In genomic region chr16:83899272-83899897, GRCh38 we compare ENCODE assay signal across 8 cellular contexts. TPM values are rescaled to one million over a fixed set of nuclear protein-coding genes. Genes with fewer than 3 reads are reported as not detected.
DNase-seq lines count a peak whose midpoint lies in the region; ATAC-seq, FAIRE-seq and TF ChIP-seq lines count a peak whose summit lies in the region.

No MANE protein-coding gene starts in this region.

- WGBS in GM12878 (ENCODE audit: insufficient coverage, insufficient replicate concordance, low lambda C conversion rate, missing lambda C conversion rate), result under 1% methylated on average over 73 of the region's 73 CpGs
- 0 to 1% (median 0%) methylated on average over 44 to 73 of the region's 73 CpGs for WGBS in small intestine, 3 donors

- H3K4me1 Mint-ChIP-seq in T-cell, result peaks cover 43 to 53% (median 46%) of the 10 kb centered on the region in 3 donors

- no TSS peak for BruUV-seq in GM12878 (replicated peaks; lab: Mats Ljungman, UMichigan)

- ATAC-seq in GM19324 (IDR thresholded peaks at IDR 0.05; ENCODE audit: low FRiP score, unreplicated experiment), result peak; percentile 47
- ATAC-seq in HG03432 (IDR thresholded peaks at IDR 0.05; ENCODE audit: unreplicated experiment), result peak; percentile 57
- peak; percentile 57 to 70 (median 66) for ATAC-seq in T-cell (replicated peaks in 1 of 4)
- ATAC-seq in GM12878, result peak; percentile 69

- intact Hi-C loops in GM12878 (cut with micrococcal nuclease; ENCODE audit: unreplicated experiment), result no loop called here

- H3K4me3 Mint-ChIP-seq in T-cell, result peak overlapping the region; percentile 86 to 98 (median 97)

- in situ Hi-C loops in GM12878 (cut with MboI), result no loop called here

- H3K36me3 ChIP-seq in GM12878 (ENCODE audit: control insufficient read depth in 2 of 2, insufficient read depth in 2 of 2, low read length in 1 of 2) (no peaks in the 10 kb centered on the region), small intestine (ENCODE audit: control insufficient read depth in 2 of 2, insufficient read depth in 2 of 2, low read length in 2 of 2) (peaks cover 0 to 2% of the 10 kb centered on the region in 2 donors)

- peak; percentile 31; the same call in 1 of the 2 replicates for TF ChIP-seq POLR2A in GM12878 (IDR thresholded peaks at IDR 0.05; ENCODE audit: low read depth, low read length)

- TF ChIP-seq CTCF in GM12878 (IDR thresholded peaks at IDR 0.05 in 2 of 3, conservative IDR thresholded peaks at IDR 0.05 in 1 of 3; ENCODE audit: control insufficient read depth in 2 of 3, extremely low read depth in 1 of 3, insufficient read depth in 1 of 3, low read depth in 3 of 3, low read length in 3 of 3), result no peak

- H3K9me3 Mint-ChIP-seq in T-cell, result no peaks in the 10 kb centered on the region

- peak; percentile 73 for DNase-seq in CD1c-positive myeloid dendritic cell (ENCODE audit: extremely low spot score)
- DNase-seq in T-cell, result peak in 30 of 34 experiments; percentile 1 to 47 (median 18)
- no peak for DNase-seq in GM12878 (ENCODE audit: low read depth, low spot score)
- peak; percentile 55 for DNase-seq in small intestine
- DNase-seq in amniotic stem cell (lab: John Stamatoyannopoulos, UW), result no peak

- peak overlapping the region; percentile 50 for H3K27ac ChIP-seq in GM12878 (ENCODE audit: control insufficient read depth, insufficient read depth)
- H3K27ac ChIP-seq in small intestine (ENCODE audit: low read depth in 1 of 2, low read length in 1 of 2), result peak overlapping the region; percentile 90 to 97

- CTCF ChIA-PET in T-cell (lab: Charles Lee), result interaction anchor here in 1 of 2 donors (1.3 kb wide), 1 partner anchor 8 kb away, joined by 3 read pairs; no protein-coding TSS in a partner anchor
- CTCF ChIA-PET in GM12878 (lab: Yijun Ruan, JAX), result no interaction called here

- H3K9me3 ChIP-seq in GM12878 (replicated peaks; ENCODE audit: control insufficient read depth, insufficient read depth, low read length) (no peaks in the 10 kb centered on the region), iPS-18c (ENCODE audit: control insufficient read depth, insufficient read depth, low read length) (no peaks in the 10 kb centered on the region), small intestine (ENCODE audit: control insufficient read depth, low read depth) (no peaks in the 10 kb centered on the region)

- H3K4me1 ChIP-seq in GM12878 (ENCODE audit: control insufficient read depth, insufficient read depth, low read length) (peaks cover 7% of the 10 kb centered on the region; the same call in 1 of the 2 replicates), small intestine (ENCODE audit: control insufficient read depth in 2 of 2, insufficient read depth in 1 of 2, low read depth in 1 of 2, low read length in 1 of 2) (peaks cover 1 to 5% of the 10 kb centered on the region in 2 donors)

- POLR2A ChIA-PET in T-cell (lab: Charles Lee), result no interaction called here
- POLR2A ChIA-PET in GM12878 (lab: Charles Lee), result no interaction called here

- H3K4me3 ChIP-seq in GM12878 (peak overlapping the region; percentile 73), iPS-18c (ENCODE audit: insufficient read depth, low read depth, low read length) (peak overlapping the region; percentile 80), small intestine (ENCODE audit: low read depth in 1 of 2, low read length in 2 of 2) (peak overlapping the region; percentile 75 to 94)

- SMC1A ChIA-PET in GM12878 (lab: Charles Lee; ENCODE audit: uncharacterized antibody, unreplicated experiment), result no interaction called here

- peak overlapping the region; percentile 68 to 75 for H3K27ac Mint-ChIP-seq in T-cell

- H3K27me3 ChIP-seq in GM12878 (replicated peaks in 1 of 2; ENCODE audit: control insufficient read depth in 2 of 2, insufficient read depth in 2 of 2, low read length in 1 of 2) (no peaks in the 10 kb centered on the region), small intestine (ENCODE audit: control insufficient read depth in 2 of 2, insufficient read depth in 2 of 2, low read length in 2 of 2) (no peaks in the 10 kb centered on the region)

- H3K4me2 ChIP-seq in GM12878 (ENCODE audit: control insufficient read depth, insufficient read depth), result peak overlapping the region; percentile 72

- H3K27me3 Mint-ChIP-seq in T-cell, result peaks cover 5 to 11% of the 10 kb centered on the region in 2 donors

- no peak for TF ChIP-seq EP300 in GM12878 (IDR thresholded peaks at IDR 0.05; ENCODE audit: borderline replicate concordance in 1 of 2, control insufficient read depth in 1 of 2, low read depth in 2 of 2, low read length in 2 of 2)

- H3K9ac ChIP-seq in GM12878 (ENCODE audit: control insufficient read depth, insufficient read depth, low read length), result peak overlapping the region; percentile 56

- TF ChIP-seq RAD21 in GM12878 (IDR thresholded peaks at IDR 0.05; ENCODE audit: insufficient read depth, low read depth, low read length), result no peak

- RAD21 ChIA-PET in GM12878 (lab: Charles Lee; ENCODE audit: unreplicated experiment), result no interaction called here

- FAIRE-seq in GM12878 (lab: Jason Lieb, UNC) (no peak), small intestine (lab: Jason Lieb, UNC) (no peak)

- peaks cover 6% of the 10 kb centered on the region for H3K79me2 ChIP-seq in GM12878 (ENCODE audit: control insufficient read depth, insufficient read depth, low read length)

- peaks cover 3% of the 10 kb centered on the region for H3K36me3 Mint-ChIP-seq in T-cell

- H2AFZ ChIP-seq in GM12878 (ENCODE audit: control insufficient read depth, low read depth, low read length), result peak overlapping the region; percentile 72

- H4K20me1 ChIP-seq in GM12878 (ENCODE audit: control insufficient read depth, insufficient read depth), result no peaks in the 10 kb centered on the region

TF ChIP-seq in GM12878, 131 proteins besides CTCF, POLR2A, EP300 and RAD21 (continues in another document):
- TF ChIP-seq ATF7 (IDR thresholded peaks at IDR 0.05; ENCODE audit: low read depth), result no peak
- TF ChIP-seq STAT3 (IDR thresholded peaks at IDR 0.05; ENCODE audit: low read depth, low read length), result no peak
- no peak for TF ChIP-seq RAD51 (IDR thresholded peaks at IDR 0.05)
- TF ChIP-seq BHLHE40 (IDR thresholded peaks at IDR 0.05; ENCODE audit: borderline replicate concordance in 1 of 2, low read depth in 2 of 2, low read length in 1 of 2), result 0 out of 4 replicates have a peak, but pooled peaks of 1 of the 2 experiments have one; percentile 1
- TF ChIP-seq IKZF1 (conservative IDR thresholded peaks at IDR 0.05), result peak; percentile 71; the same call in 1 of the 2 replicates
- no peak for TF ChIP-seq SMAD1 (IDR thresholded peaks at IDR 0.05; ENCODE audit: low read depth, partially characterized antibody)
- TF ChIP-seq MAX (IDR thresholded peaks at IDR 0.05; ENCODE audit: low read depth, low read length), result 0 out of 2 replicates have a peak, but pooled peaks have one; percentile 48
- no peak for TF ChIP-seq POU2F2 (IDR thresholded peaks at IDR 0.05; ENCODE audit: borderline replicate concordance, low read depth, low read length)
- 0 out of 2 replicates have a peak, but pooled peaks have one; percentile 7 for TF ChIP-seq TCF3 (IDR thresholded peaks at IDR 0.05; ENCODE audit: borderline replicate concordance, insufficient read depth, low read depth, low read length)
- peak; percentile 46; the same call in 1 of the 2 replicates for TF ChIP-seq DPF2 (IDR thresholded peaks at IDR 0.05)
- no peak for TF ChIP-seq PAX5 (IDR thresholded peaks at IDR 0.05; ENCODE audit: borderline replicate concordance, low read depth, low read length)

RNA-seq across cellular contexts. Expression of gene MLYCD, which starts 0.5 kb away (rescaled TPM):
- total RNA-seq in T-cell (10 to 100 TPM in 1 of 5 donors, 1 to 10 TPM in 4; 7.2 to 10.3 (median 9.1) TPM), GM12878 (2014; rRNA removed) (2.4 and 2.7 TPM in 2 replicates), GM12878 (2014; rRNA removed; fragmentation: Illumina TruSeq; extraction: Trizol) (1.7 and 2.1 TPM in 2 replicates), GM12878 (2021) (3.6 and 3.7 TPM in 2 replicates)
- 2.5 and 2.7 TPM in 2 replicates for total RNA-seq in GM12878 (2013; cell fraction: nucleolus; rRNA removed)
- 0.89 TPM for polyA plus RNA-seq in GM12878 (2011; ENCODE audit: low read depth)
- polyA plus RNA-seq in GM12878 (2011; rRNA removed) (0.80 and 0.89 TPM in 2 replicates), GM12878 (2014; fragmentation: Illumina TruSeq; extraction: Trizol) (0.93 and 1.3 TPM in 2 replicates), GM12878 (2014; fragmentation: Nextera tagmentation; extraction: Ambion mirVana) (under 1 TPM; 0.21 to 0.93 TPM), GM12878 (2014; rRNA removed) (2.2 and 2.7 TPM in 2 replicates), GM12878 (2016; fragmentation: Nextera tagmentation; extraction: Ambion mirVana) (1 to 10 TPM in 1 of 2 experiments, under 1 TPM in 1; 0.63 to 2.8 TPM), small intestine (1 to 10 TPM; 2.2 to 3.7 (median 3.1) TPM)
- 0.76 and 1.0 TPM in 2 replicates for polyA plus RNA-seq in GM12878 (2011; cell fraction: cytosol; rRNA removed)
- polyA plus RNA-seq in GM12878 (2011; cell fraction: nucleus; rRNA removed), result 2.1 and 2.5 TPM in 2 replicates
- 1.7 TPM in 2 replicates for polyA plus RNA-seq in GM12878 (2012)
- polyA minus RNA-seq in GM12878 (2011; rRNA and poly(A)+ RNA removed), result 2.1 and 3.2 TPM in 2 replicates
- 0.31 and 0.40 TPM in 2 replicates for polyA minus RNA-seq in GM12878 (2011; cell fraction: cytosol; rRNA and poly(A)+ RNA removed)
- 1.9 and 3.2 TPM in 2 replicates for polyA minus RNA-seq in GM12878 (2011; cell fraction: nucleus; rRNA and poly(A)+ RNA removed)

RNA-seq across cellular contexts. Expression of gene OSGIN1, which starts 53.7 kb away (rescaled TPM):
- total RNA-seq in T-cell (1 to 10 TPM in 3 of 5 donors, under 1 TPM in 2; 0.41 to 2.8 (median 1.1) TPM), GM12878 (2014; rRNA removed) (0.06 and 0.16 TPM in 2 replicates), GM12878 (2014; rRNA removed; fragmentation: Illumina TruSeq; extraction: Trizol) (not detected in 2 replicates), GM12878 (2021) (0.18 and 0.32 TPM in 2 replicates)
- 1.4 TPM in 1 of 2 replicates, not detected in the other for total RNA-seq in GM12878 (2013; cell fraction: nucleolus; rRNA removed)
- not detected for polyA plus RNA-seq in GM12878 (2011; ENCODE audit: low read depth)
- polyA plus RNA-seq in GM12878 (2011; rRNA removed) (0.07 and 0.16 TPM in 2 replicates), GM12878 (2014; fragmentation: Illumina TruSeq; extraction: Trizol) (0.13 TPM in 1 of 2 replicates, not detected in the other), GM12878 (2014; fragmentation: Nextera tagmentation; extraction: Ambion mirVana) (not detected), GM12878 (2014; rRNA removed) (not detected in 2 replicates), GM12878 (2016; fragmentation: Nextera tagmentation; extraction: Ambion mirVana) (under 1 TPM in 1 of 2 experiments, not detected in 1; 0.08 TPM), small intestine (100 to 1,000 TPM in 1 of 3 donors, 10 to 100 TPM in 2; 17.7 to 101 (median 64.6) TPM)
- 0.04 and 0.13 TPM in 2 replicates for polyA plus RNA-seq in GM12878 (2011; cell fraction: cytosol; rRNA removed)
- polyA plus RNA-seq in GM12878 (2011; cell fraction: nucleus; rRNA removed), result 0.13 and 0.18 TPM in 2 replicates
- polyA plus RNA-seq in GM12878 (2012), result 0.08 and 0.45 TPM in 2 replicates
- polyA minus RNA-seq in GM12878 (2011; rRNA and poly(A)+ RNA removed), result not detected in 2 replicates
- not detected in 2 replicates for polyA minus RNA-seq in GM12878 (2011; cell fraction: cytosol; rRNA and poly(A)+ RNA removed)
- polyA minus RNA-seq in GM12878 (2011; cell fraction: nucleus; rRNA and poly(A)+ RNA removed), result 0.48 TPM in 1 of 2 replicates, not detected in the other

Comparison
In these comparisons a context has a peak if more than half of its experiments do, and no peak if none do; other contexts are left out.
1. DNase-seq: peak in CD1c-positive myeloid dendritic cell (single experiment), T-cell (30 of 34) and small intestine (single experiment); none in GM12878 (single experiment) and amniotic stem cell (single experiment).
2. Peak in every context shown above with its lines, with median percentiles within 50 percentile points of each other: ATAC-seq and H3K4me3 ChIP-seq.